26 cellular contexts compared by ENCODE assay signal in genomic region chr5:53515988-53516387, GRCh38.
"Had no signal": no experiment of that assay in that cellular context is flagged by ENCODE, and none has a peak within 500 bp of the region (broad histone marks: within the 10 kb centered on the region; RNA-seq: fewer than 3 reads in every experiment).

No MANE protein-coding gene starts in this region.

- H3K4me3 ChIP-seq: adrenal gland, ascending aorta, coronary artery, dorsolateral prefrontal cortex, esophagus muscularis mucosa, gastrocnemius medialis, heart left ventricle had no signal

- H3K36me3 ChIP-seq: adrenal gland, ascending aorta, brain microvascular endothelial cell, esophagus muscularis mucosa, gastrocnemius medialis, heart left ventricle, WERI-Rb-1 had no signal

- DNase-seq: activated B cell treated with CpG ODN at 0.5 μM for 24 hours; activated CD4-positive, alpha-beta T cell treated with anti-CD3 and anti-CD28 coated beads for 48 hours; activated CD4-positive, alpha-beta T cell treated with anti-CD3 and anti-CD28 coated beads, Interleukin-2, amount 50 U/mL, for 1 hour; activated CD4-positive, alpha-beta T cell treated with anti-CD3 and anti-CD28 coated beads, Interleukin-2, amount 50 U/mL, for 48 hours; activated CD8-positive, alpha-beta memory T cell treated with anti-CD3 and anti-CD28 coated beads for 24 hours; activated CD8-positive, alpha-beta T cell treated with anti-CD3 and anti-CD28 coated beads for 36 hours; activated effector memory CD4-positive, alpha-beta T cell treated with anti-CD3 and anti-CD28 coated beads, Interleukin-2, amount 50 U/mL, for 16 hours; activated naive CD4-positive, alpha-beta T cell treated with anti-CD3 and anti-CD28 coated beads for 36 hours; activated naive CD8-positive, alpha-beta T cell treated with anti-CD3 and anti-CD28 coated beads for 36 hours; activated naive CD8-positive, alpha-beta T cell treated with anti-CD3 and anti-CD28 coated beads, Interleukin-2, amount 50 U/mL, for 24 hours; activated T-cell treated with anti-CD3 and anti-CD28 coated beads, Interleukin-2, amount 50 U/mL, for 48 hours; adrenal gland; brain microvascular endothelial cell; dorsolateral prefrontal cortex; effector memory CD4-positive, alpha-beta T cell; erythroblast; foreskin keratinocyte; gastrocnemius medialis; glutamatergic neuron; heart left ventricle; hypothalamus; T1000; WERI-Rb-1 had no signal

- H3K9me3 ChIP-seq: adrenal gland, gastrocnemius medialis had no signal

- H3K4me1 ChIP-seq: adrenal gland, ascending aorta, esophagus muscularis mucosa, foreskin keratinocyte, gastrocnemius medialis, heart left ventricle had no signal

- H3K27ac ChIP-seq: adrenal gland, ascending aorta, brain microvascular endothelial cell, coronary artery, dorsolateral prefrontal cortex, esophagus muscularis mucosa, foreskin keratinocyte, gastrocnemius medialis, heart left ventricle, WERI-Rb-1 had no signal
